18 cellular contexts compared by ENCODE assay signal in the genomic region with DNA sequence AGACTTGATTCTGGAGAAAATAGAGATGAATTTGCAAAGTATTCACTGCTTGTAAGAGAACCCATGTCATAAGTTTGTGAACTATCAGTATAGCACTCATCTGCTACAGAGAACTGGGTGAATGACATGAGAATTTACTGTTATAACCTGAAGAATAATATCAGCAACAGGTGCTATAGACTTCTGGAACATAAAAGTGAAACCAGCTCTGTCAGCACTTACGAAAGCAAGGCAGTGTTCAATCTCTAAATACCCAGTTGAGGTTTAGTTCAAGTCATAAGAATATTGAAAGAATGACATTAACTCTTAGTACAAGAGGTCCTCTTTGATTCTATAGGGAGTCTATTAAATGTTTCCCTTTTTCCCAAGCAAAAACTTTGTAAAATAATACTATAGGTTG.
DNase-seq lines count a peak whose midpoint lies in the region; ATAC-seq and TF ChIP-seq lines count a peak whose summit lies in the region.
"Had no signal": no experiment of that assay in that cellular context is flagged by ENCODE, and none has a peak within 500 bp of the region (broad histone marks: within the 10 kb centered on the region; RNA-seq: fewer than 3 reads in every experiment).

No MANE protein-coding gene starts in this region.

- H3K4me1 Mint-ChIP-seq in glutamatergic neuron (ENCODE audit: low read depth, unreplicated experiment): no peaks in the 10 kb centered on the region

- no peak overlapping the region for H3K27ac Mint-ChIP-seq in glutamatergic neuron (ENCODE audit: unreplicated experiment)
- H3K27ac Mint-ChIP-seq: H9 had no signal

- no peaks in the 10 kb centered on the region for H3K27me3 ChIP-seq in right lobe of liver
- no peaks in the 10 kb centered on the region for H3K27me3 ChIP-seq in uterus
- H3K27me3 ChIP-seq: esophagus muscularis mucosa, left lung, Peyer's patch had no signal

- WGBS in right lobe of liver (ENCODE audit: insufficient coverage, low coverage, low lambda C conversion rate, missing lambda C conversion rate): 23% methylated on average over 1 of the region's 1 CpG

- H3K4me3 ChIP-seq in HEK293 (ENCODE audit: low read depth, low read length) (no peak overlapping the region), right lobe of liver (no peak overlapping the region), uterus (no peak overlapping the region)
- H3K4me3 ChIP-seq: esophagus muscularis mucosa, left lung, Peyer's patch had no signal

- H3K9me3 ChIP-seq in HEK293 (ENCODE audit: control insufficient read depth, insufficient read depth, low read depth, low read length): no peaks in the 10 kb centered on the region
- no peaks in the 10 kb centered on the region for H3K9me3 ChIP-seq in right lobe of liver
- no peaks in the 10 kb centered on the region for H3K9me3 ChIP-seq in uterus
- H3K9me3 ChIP-seq: esophagus muscularis mucosa, left lung, Peyer's patch had no signal

- peak; percentile 18 for DNase-seq in ACHN
- peak; percentile 35 for DNase-seq in RKO (ENCODE audit: low spot score)
- DNase-seq in right lobe of liver: no peak
- no peak for DNase-seq in uterus
- no peak for DNase-seq in glutamatergic neuron
- DNase-seq in HuH-7.5 (ENCODE audit: low spot score): no peak
- no peak for DNase-seq in COLO668 (lab: John Stamatoyannopoulos, UW; ENCODE audit: unreplicated experiment)
- DNase-seq: activated CD8-positive, alpha-beta memory T cell treated with anti-CD3 and anti-CD28 coated beads for 24 hours; activated effector memory CD4-positive, alpha-beta T cell treated with Interleukin-2 at 50 U/mL for 16 hours; aorta; H9; left lung; NCI-H69; Peyer's patch; stimulated activated CD4-positive, alpha-beta T cell treated with anti-CD3 and anti-CD28 coated beads, Interleukin-15, amount 100 ng/mL, for 24 hours had no signal

- intact Hi-C loops in right lobe of liver (cut with DNase I): no loop called here
- intact Hi-C loops in uterus (cut with DNase I; ENCODE audit: low total_unique reads): no loop called here

- H3K36me3 Mint-ChIP-seq in glutamatergic neuron (ENCODE audit: unreplicated experiment): no peaks in the 10 kb centered on the region

- TF ChIP-seq POLR2A in right lobe of liver (IDR thresholded peaks at IDR 0.05) (no peak), uterus (IDR thresholded peaks at IDR 0.05) (no peak)

- H3K4me3 Mint-ChIP-seq in glutamatergic neuron (ENCODE audit: unreplicated experiment): no peak overlapping the region
- H3K4me3 Mint-ChIP-seq: H9 had no signal

- POLR2A ChIA-PET in HEK293 (lab: Yijun Ruan, JAX): no interaction called here

- CTCF ChIA-PET in HEK293 (lab: Yijun Ruan, JAX): no interaction called here

- TF ChIP-seq CTCF in HEK293 (tag by site-specific recombination; IDR thresholded peaks at IDR 0.05) (no peak), right lobe of liver (IDR thresholded peaks at IDR 0.05) (no peak), uterus (IDR thresholded peaks at IDR 0.05) (no peak), glutamatergic neuron (IDR thresholded peaks at IDR 0.05; ENCODE audit: partially characterized antibody, unreplicated experiment) (no peak)

- ATAC-seq in right lobe of liver: peak; percentile 46 to 72 (median 58)
- ATAC-seq: left lung had no signal

- no peak overlapping the region for H3K27ac ChIP-seq in HEK293 (ENCODE audit: extremely low read depth, low read depth, low read length)
- H3K27ac ChIP-seq in right lobe of liver: no peak overlapping the region
- H3K27ac ChIP-seq in uterus: no peak overlapping the region
- H3K27ac ChIP-seq: esophagus muscularis mucosa, left lung, Peyer's patch, VCaP had no signal

- H3K9me3 Mint-ChIP-seq in glutamatergic neuron (ENCODE audit: unreplicated experiment): no peaks in the 10 kb centered on the region

- in situ Hi-C loops in ACHN (cut with HindIII; ENCODE audit: low pct_ligation_motif_present, low pct_unique_long_range_greater_than_20kb, low sequenced_read_pairs): no loop called here

- H3K4me1 ChIP-seq in HEK293 (ENCODE audit: control insufficient read depth, insufficient read depth, low read length): no peaks in the 10 kb centered on the region
- no peaks in the 10 kb centered on the region for H3K4me1 ChIP-seq in right lobe of liver
- H3K4me1 ChIP-seq in uterus: no peaks in the 10 kb centered on the region
- H3K4me1 ChIP-seq: left lung, Peyer's patch had no signal

- peaks cover 2% of the 10 kb centered on the region for H3K27me3 Mint-ChIP-seq in glutamatergic neuron (ENCODE audit: unreplicated experiment)

- no peaks in the 10 kb centered on the region for H3K36me3 ChIP-seq in HEK293 (ENCODE audit: control insufficient read depth in 2 of 2, insufficient read depth in 1 of 2, low read length in 2 of 2)
- H3K36me3 ChIP-seq in right lobe of liver: no peaks in the 10 kb centered on the region
- no peaks in the 10 kb centered on the region for H3K36me3 ChIP-seq in uterus
- H3K36me3 ChIP-seq: esophagus muscularis mucosa, left lung, Peyer's patch had no signal

TF ChIP-seq in HEK293, 187 proteins besides CTCF, POLR2A, EP300 and RAD21:
- peak; percentile 42 for TF ChIP-seq SCRT2 (tag by site-specific recombination; IDR thresholded peaks at IDR 0.05)
- no peak for TF ChIP-seq ZNF354C (tag by site-specific recombination; IDR thresholded peaks at IDR 0.05; ENCODE audit: borderline replicate concordance, low read depth)
- peak; percentile 43; the same call in 1 of the 2 replicates for TF ChIP-seq SCRT1 (tag by site-specific recombination; IDR thresholded peaks at IDR 0.05; ENCODE audit: borderline replicate concordance)
- TF ChIP-seq, protein P1, sequence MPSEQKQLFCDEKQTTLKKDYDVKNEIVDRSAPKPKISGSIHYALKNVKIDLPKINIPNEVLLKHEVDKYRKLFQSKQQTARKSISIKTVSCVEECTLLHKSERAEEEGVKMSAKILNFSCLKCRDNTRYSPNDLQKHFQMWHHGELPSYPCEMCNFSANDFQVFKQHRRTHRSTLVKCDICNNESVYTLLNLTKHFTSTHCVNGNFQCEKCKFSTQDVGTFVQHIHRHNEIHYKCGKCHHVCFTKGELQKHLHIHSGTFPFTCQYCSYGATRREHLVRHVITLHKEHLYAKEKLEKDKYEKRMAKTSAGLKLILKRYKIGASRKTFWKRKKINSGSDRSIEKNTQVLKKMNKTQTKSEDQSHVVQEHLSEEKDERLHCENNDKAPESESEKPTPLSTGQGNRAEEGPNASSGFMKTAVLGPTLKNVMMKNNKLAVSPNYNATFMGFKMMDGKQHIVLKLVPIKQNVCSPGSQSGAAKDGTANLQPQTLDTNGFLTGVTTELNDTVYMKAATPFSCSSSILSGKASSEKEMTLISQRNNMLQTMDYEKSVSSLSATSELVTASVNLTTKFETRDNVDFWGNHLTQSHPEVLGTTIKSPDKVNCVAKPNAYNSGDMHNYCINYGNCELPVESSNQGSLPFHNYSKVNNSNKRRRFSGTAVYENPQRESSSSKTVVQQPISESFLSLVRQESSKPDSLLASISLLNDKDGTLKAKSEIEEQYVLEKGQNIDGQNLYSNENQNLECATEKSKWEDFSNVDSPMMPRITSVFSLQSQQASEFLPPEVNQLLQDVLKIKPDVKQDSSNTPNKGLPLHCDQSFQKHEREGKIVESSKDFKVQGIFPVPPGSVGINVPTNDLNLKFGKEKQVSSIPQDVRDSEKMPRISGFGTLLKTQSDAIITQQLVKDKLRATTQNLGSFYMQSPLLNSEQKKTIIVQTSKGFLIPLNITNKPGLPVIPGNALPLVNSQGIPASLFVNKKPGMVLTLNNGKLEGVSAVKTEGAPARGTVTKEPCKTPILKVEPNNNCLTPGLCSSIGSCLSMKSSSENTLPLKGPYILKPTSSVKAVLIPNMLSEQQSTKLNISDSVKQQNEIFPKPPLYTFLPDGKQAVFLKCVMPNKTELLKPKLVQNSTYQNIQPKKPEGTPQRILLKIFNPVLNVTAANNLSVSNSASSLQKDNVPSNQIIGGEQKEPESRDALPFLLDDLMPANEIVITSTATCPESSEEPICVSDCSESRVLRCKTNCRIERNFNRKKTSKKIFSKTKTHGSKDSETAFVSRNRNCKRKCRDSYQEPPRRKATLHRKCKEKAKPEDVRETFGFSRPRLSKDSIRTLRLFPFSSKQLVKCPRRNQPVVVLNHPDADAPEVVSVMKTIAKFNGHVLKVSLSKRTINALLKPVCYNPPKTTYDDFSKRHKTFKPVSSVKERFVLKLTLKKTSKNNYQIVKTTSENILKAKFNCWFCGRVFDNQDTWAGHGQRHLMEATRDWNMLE (tag by site-specific recombination; conservative IDR thresholded peaks at IDR 0.05; ENCODE audit: low read depth): no peak
- no peak for TF ChIP-seq ZNF155 (tag by site-specific recombination; IDR thresholded peaks at IDR 0.05)
- TF ChIP-seq, protein P2, sequence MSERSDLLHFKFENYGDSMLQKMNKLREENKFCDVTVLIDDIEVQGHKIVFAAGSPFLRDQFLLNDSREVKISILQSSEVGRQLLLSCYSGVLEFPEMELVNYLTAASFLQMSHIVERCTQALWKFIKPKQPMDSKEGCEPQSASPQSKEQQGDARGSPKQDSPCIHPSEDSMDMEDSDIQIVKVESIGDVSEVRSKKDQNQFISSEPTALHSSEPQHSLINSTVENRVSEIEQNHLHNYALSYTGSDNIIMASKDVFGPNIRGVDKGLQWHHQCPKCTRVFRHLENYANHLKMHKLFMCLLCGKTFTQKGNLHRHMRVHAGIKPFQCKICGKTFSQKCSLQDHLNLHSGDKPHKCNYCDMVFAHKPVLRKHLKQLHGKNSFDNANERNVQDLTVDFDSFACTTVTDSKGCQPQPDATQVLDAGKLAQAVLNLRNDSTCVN (tag by site-specific recombination; optimal IDR thresholded peaks at IDR 0.05): no peak
- TF ChIP-seq ZNF596 (tag by site-specific recombination; IDR thresholded peaks at IDR 0.05): no peak
- TF ChIP-seq ZNF76 (tag by site-specific recombination; IDR thresholded peaks at IDR 0.05; ENCODE audit: borderline replicate concordance, low read depth): no peak
TF ChIP-seq in HEK293: peak in this region for 2.

Comparison
In these comparisons a context has a peak if more than half of its experiments do, and no peak if none do; other contexts are left out.
1. DNase-seq: peak in ACHN (single experiment) and RKO (single experiment); none in right lobe of liver (0 of 3), uterus (0 of 2), glutamatergic neuron (single experiment), HuH-7.5 (single experiment) and COLO668 (single experiment).